10 cellular contexts compared by ENCODE assay signal in the genomic region with DNA sequence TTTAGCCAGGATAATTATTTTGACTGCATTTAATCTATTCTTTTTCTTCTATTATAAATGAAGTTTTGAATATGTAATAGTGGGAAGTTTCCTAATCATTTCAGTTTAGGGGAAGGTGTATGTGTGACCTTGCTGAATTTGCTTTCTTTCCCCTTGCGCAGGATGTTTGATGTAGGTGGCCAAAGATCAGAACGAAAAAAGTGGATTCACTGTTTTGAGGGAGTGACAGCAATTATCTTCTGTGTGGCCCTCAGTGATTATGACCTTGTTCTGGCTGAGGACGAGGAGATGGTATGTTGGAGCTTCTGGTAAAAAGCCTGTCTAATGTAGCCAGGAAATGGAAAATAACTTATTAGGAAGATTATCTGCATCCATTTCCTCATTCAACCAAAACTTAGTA. TPM values are rescaled to one million over a fixed set of nuclear protein-coding genes. Genes with fewer than 3 reads are reported as not detected.
"Had no signal": no experiment of that assay in that cellular context is flagged by ENCODE, and none has a peak within 500 bp of the region (broad histone marks: within the 10 kb centered on the region; RNA-seq: fewer than 3 reads in every experiment).

No MANE protein-coding gene starts in this region.

- H3K4me1 ChIP-seq: HAP-1 had no signal

- H3K4me3 Mint-ChIP-seq: HFFc6, IgD-negative memory B cell had no signal

- H3K27ac Mint-ChIP-seq: HFFc6 had no signal

- DNase-seq: GM23248, GOT3, H7, HFFc6, KBM-7 had no signal

- ATAC-seq: HCT116 had no signal

- H3K27me3 Mint-ChIP-seq: IgD-negative memory B cell had no signal

- H3K27ac ChIP-seq: GM23248 had no signal

- H3K9me3 Mint-ChIP-seq: HFFc6, IgD-negative memory B cell had no signal

- H3K4me3 ChIP-seq: GM23248, HAP-1 had no signal

- H3K9ac ChIP-seq: GM23248 had no signal

- H3K9me3 ChIP-seq: HAP-1 had no signal

RNA-seq across cellular contexts. Expression of a gene that starts 33.4 kb away (rescaled TPM):
- total RNA-seq: GM23248, H7, HT-29 had no signal
- polyA plus RNA-seq: GM23248, IgD-negative memory B cell had no signal

RNA-seq across cellular contexts. Expression of a gene that starts 46.4 kb away (rescaled TPM):
- total RNA-seq: GM23248, H4, HT-29 had no signal
- polyA plus RNA-seq: GM23248, IgD-negative memory B cell had no signal
